ENCODE assay signal across 1 cellular context in the genomic region with DNA sequence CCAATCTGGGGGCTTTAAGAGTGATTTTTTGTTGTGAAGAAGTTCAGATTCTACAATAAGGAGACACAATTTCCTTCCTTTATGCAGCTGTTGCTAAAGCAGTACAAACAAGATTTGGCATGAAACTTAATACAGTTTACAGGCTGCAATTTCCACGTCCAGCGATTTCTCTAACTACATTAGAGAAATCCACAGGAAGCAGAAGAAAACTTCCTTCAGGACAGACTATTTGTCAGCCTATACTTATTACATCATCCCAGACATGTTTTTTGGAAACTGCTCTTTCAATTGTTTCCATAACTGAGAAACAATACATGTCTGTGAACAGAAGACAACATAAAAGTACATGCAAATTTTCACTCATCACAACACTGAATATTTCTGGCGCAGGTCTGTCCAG.
TF ChIP-seq lines count a peak whose summit lies in the region.

No MANE protein-coding gene starts in this region.

TF ChIP-seq in HEK293, 187 proteins besides CTCF, POLR2A, EP300 and RAD21 (continued from another document):
- TF ChIP-seq, protein P1, sequence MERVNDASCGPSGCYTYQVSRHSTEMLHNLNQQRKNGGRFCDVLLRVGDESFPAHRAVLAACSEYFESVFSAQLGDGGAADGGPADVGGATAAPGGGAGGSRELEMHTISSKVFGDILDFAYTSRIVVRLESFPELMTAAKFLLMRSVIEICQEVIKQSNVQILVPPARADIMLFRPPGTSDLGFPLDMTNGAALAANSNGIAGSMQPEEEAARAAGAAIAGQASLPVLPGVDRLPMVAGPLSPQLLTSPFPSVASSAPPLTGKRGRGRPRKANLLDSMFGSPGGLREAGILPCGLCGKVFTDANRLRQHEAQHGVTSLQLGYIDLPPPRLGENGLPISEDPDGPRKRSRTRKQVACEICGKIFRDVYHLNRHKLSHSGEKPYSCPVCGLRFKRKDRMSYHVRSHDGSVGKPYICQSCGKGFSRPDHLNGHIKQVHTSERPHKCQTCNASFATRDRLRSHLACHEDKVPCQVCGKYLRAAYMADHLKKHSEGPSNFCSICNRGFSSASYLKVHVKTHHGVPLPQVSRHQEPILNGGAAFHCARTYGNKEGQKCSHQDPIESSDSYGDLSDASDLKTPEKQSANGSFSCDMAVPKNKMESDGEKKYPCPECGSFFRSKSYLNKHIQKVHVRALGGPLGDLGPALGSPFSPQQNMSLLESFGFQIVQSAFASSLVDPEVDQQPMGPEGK (tag by site-specific recombination; IDR thresholded peaks at IDR 0.05) = no peak
- TF ChIP-seq, protein P2, sequence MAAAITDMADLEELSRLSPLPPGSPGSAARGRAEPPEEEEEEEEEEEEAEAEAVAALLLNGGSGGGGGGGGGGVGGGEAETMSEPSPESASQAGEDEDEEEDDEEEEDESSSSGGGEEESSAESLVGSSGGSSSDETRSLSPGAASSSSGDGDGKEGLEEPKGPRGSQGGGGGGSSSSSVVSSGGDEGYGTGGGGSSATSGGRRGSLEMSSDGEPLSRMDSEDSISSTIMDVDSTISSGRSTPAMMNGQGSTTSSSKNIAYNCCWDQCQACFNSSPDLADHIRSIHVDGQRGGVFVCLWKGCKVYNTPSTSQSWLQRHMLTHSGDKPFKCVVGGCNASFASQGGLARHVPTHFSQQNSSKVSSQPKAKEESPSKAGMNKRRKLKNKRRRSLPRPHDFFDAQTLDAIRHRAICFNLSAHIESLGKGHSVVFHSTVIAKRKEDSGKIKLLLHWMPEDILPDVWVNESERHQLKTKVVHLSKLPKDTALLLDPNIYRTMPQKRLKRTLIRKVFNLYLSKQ (tag by site-specific recombination; IDR thresholded peaks at IDR 0.05; ENCODE audit: borderline replicate concordance) = no peak
